Comparison of ENCODE assay signal across 9 cellular contexts in the genomic region with DNA sequence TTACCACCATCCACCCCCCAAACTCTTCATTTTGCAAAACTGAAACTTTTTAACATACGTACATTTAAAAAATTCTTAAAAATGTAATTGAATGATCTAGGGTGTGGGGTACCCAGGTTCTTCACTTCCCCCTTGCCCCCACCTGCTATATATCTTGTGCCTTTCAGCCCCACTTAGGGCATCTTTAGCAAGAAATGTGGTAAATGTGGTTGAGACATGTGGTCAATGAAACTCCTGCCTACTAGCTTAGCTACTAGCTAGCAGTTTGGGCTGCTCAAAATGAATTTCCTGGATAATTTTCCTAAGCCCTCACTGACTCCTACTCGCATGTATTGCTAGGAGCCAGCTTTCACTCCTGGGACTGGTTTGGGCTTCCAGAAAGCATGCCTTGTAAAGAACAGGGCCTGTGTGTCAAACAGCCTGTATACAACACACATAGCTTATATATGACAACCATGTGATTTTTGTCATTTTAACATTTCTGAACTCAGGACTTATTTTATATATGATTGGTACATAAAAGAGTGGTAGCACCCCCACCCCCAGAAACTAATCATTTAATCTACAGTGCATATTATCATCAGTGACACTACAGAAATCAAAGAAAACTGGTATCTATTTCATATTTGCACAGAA.
DNase-seq lines count a peak whose midpoint lies in the region; ATAC-seq lines count a peak whose summit lies in the region.
"Had no signal": no experiment of that assay in that cellular context is flagged by ENCODE, and none has a peak within 500 bp of the region (broad histone marks: within the 10 kb centered on the region; RNA-seq: fewer than 3 reads in every experiment).

No MANE protein-coding gene starts in this region.

- peaks cover 0 to 14% (median 7%) of the 10 kb centered on the region in 7 donors for H3K9me3 Mint-ChIP-seq in naive B cell

- no peaks in the 10 kb centered on the region for H3K36me3 Mint-ChIP-seq in naive B cell

- peak overlapping the region in 1 of 8 donors; percentile 42 for H3K4me3 Mint-ChIP-seq in naive B cell

- peak; percentile 14 to 27 for DNase-seq in Kasumi-1 (lab: John Stamatoyannopoulos, UW)
- DNase-seq in naive B cell, result peak; percentile 15
- no peak for DNase-seq in NCI-H2227 treated with DMSO at 0.1 percent for 48 hours (lab: John Stamatoyannopoulos, UW)
- DNase-seq in hippocampal formation (lab: John Stamatoyannopoulos, UW), result no peak
- no peak for DNase-seq in stimulated activated CD4-positive, alpha-beta T cell treated with anti-CD3 and anti-CD28 coated beads, Interleukin-1b, Interleukin-23, amount 100 ng/mL, for 48 hours
- DNase-seq in stimulated activated CD4-positive, alpha-beta T cell treated with anti-CD3 and anti-CD28 coated beads, Interleukin-15, amount 100 ng/mL, for 24 hours, result no peak
- DNase-seq: hypothalamus had no signal

- ATAC-seq in GM18867 (IDR thresholded peaks at IDR 0.05; ENCODE audit: unreplicated experiment), result peak; percentile 82
- ATAC-seq in HG02642 (IDR thresholded peaks at IDR 0.05; ENCODE audit: poor library complexity, unreplicated experiment), result peak; percentile 83
- ATAC-seq in naive B cell (ENCODE audit: low read depth in 2 of 2), result peak; percentile 61 to 84

- H3K4me1 Mint-ChIP-seq in naive B cell, result peaks cover 8 to 16% (median 13%) of the 10 kb centered on the region in 3 donors

- peak overlapping the region in 4 of 6 donors; percentile 6 to 70 (median 54) for H3K27ac Mint-ChIP-seq in naive B cell

- H3K27me3 Mint-ChIP-seq in naive B cell, result no peaks in the 10 kb centered on the region

Comparison
In these comparisons a context has a peak if more than half of its experiments do, and no peak if none do; other contexts are left out.
1. DNase-seq: peak in Kasumi-1 (2 of 2) and naive B cell (single experiment); none in NCI-H2227 treated with DMSO at 0.1 percent for 48 hours (single experiment), hippocampal formation (0 of 2), stimulated activated CD4-positive, alpha-beta T cell treated with anti-CD3 and anti-CD28 coated beads, Interleukin-1b, Interleukin-23, amount 100 ng/mL, for 48 hours (single experiment) and stimulated activated CD4-positive, alpha-beta T cell treated with anti-CD3 and anti-CD28 coated beads, Interleukin-15, amount 100 ng/mL, for 24 hours (single experiment).
2. Peak in every context shown above with its lines, with median percentiles within 50 percentile points of each other: ATAC-seq.